ENCODE assay signal across 1 cellular context in genomic region chr16:28317040-28317880, GRCh38.
A peak's percentile ranks its signal among the peaks of the same experiment; 100 is the strongest.
TF ChIP-seq lines count a peak whose summit lies in the region.

No MANE protein-coding gene starts in this region.

TF ChIP-seq in HepG2, 621 proteins besides CTCF, POLR2A, EP300 and RAD21 (continued from another document and continues in another):
- TF ChIP-seq ZBTB25 (CRISPR knock-in tag; IDR thresholded peaks at IDR 0.05) (peak; percentile 39; the same call in 1 of the 2 replicates), PHB2 (IDR thresholded peaks at IDR 0.05; ENCODE audit: partially characterized antibody) (no peak), ZZZ3 (CRISPR knock-in tag; IDR thresholded peaks at IDR 0.05; ENCODE audit: borderline replicate concordance) (no peak), ATF7-NPFF (CRISPR knock-in tag; IDR thresholded peaks at IDR 0.05; ENCODE audit: low read depth) (no peak), ZMYM3 (CRISPR knock-in tag; IDR thresholded peaks at IDR 0.05) (0 out of 2 replicates have a peak, but pooled peaks have one; percentile 28), MIXL1 (CRISPR knock-in tag; IDR thresholded peaks at IDR 0.05) (0 out of 2 replicates have a peak, but pooled peaks have one; percentile 40), ZNF614 (CRISPR knock-in tag; IDR thresholded peaks at IDR 0.05; ENCODE audit: borderline replicate concordance) (no peak), ZBED4 (CRISPR knock-in tag; IDR thresholded peaks at IDR 0.05; ENCODE audit: borderline replicate concordance) (peak; percentile 51; the same call in 1 of the 2 replicates), TBX2 (CRISPR knock-in tag; IDR thresholded peaks at IDR 0.05; ENCODE audit: borderline replicate concordance) (no peak), SUZ12 (IDR thresholded peaks at IDR 0.05; ENCODE audit: low read depth, low read length) (no peak), ZNF749 (CRISPR knock-in tag; IDR thresholded peaks at IDR 0.05; ENCODE audit: borderline replicate concordance) (no peak), SALL1 (CRISPR knock-in tag; IDR thresholded peaks at IDR 0.05) (peak; percentile 58; the same call in 1 of the 2 replicates), GZF1 (CRISPR knock-in tag; IDR thresholded peaks at IDR 0.05) (no peak), SRF (IDR thresholded peaks at IDR 0.05; ENCODE audit: low read depth, low read length) (no peak), ZNF747 (CRISPR knock-in tag; IDR thresholded peaks at IDR 0.05; ENCODE audit: borderline replicate concordance) (no peak), HMG20A (CRISPR knock-in tag; IDR thresholded peaks at IDR 0.05; ENCODE audit: borderline replicate concordance) (no peak), MTERF4 (CRISPR knock-in tag; IDR thresholded peaks at IDR 0.05) (no peak), SNAPC2 (CRISPR knock-in tag; IDR thresholded peaks at IDR 0.05) (no peak), TP53 (CRISPR knock-in tag; conservative IDR thresholded peaks at IDR 0.05) (no peak), ASH2L (IDR thresholded peaks at IDR 0.05; ENCODE audit: insufficient read length, low read depth, low read length) (no peak), ZBTB1 (CRISPR knock-in tag; IDR thresholded peaks at IDR 0.05; ENCODE audit: borderline replicate concordance) (no peak), ZNF850 (CRISPR knock-in tag; conservative IDR thresholded peaks at IDR 0.05) (no peak), MBNL3 (CRISPR knock-in tag; conservative IDR thresholded peaks at IDR 0.05) (no peak), ZNF580 (CRISPR knock-in tag; IDR thresholded peaks at IDR 0.05; ENCODE audit: borderline replicate concordance, low read depth) (peak; percentile 73; the same call in 1 of the 2 replicates), USF2 (IDR thresholded peaks at IDR 0.05; ENCODE audit: low read depth, low read length) (no peak), USF2 (CRISPR knock-in tag; IDR thresholded peaks at IDR 0.05; ENCODE audit: borderline replicate concordance) (no peak), CCDC6 (CRISPR knock-in tag; IDR thresholded peaks at IDR 0.05) (0 out of 2 replicates have a peak, but pooled peaks have one; percentile 35), FOXA1 (IDR thresholded peaks at IDR 0.05) (no peak), FOXA1 (CRISPR knock-in tag; IDR thresholded peaks at IDR 0.05) (no peak), EED (CRISPR knock-in tag; IDR thresholded peaks at IDR 0.05) (no peak), ZNF878 (CRISPR knock-in tag; IDR thresholded peaks at IDR 0.05) (no peak), ONECUT2 (CRISPR knock-in tag; IDR thresholded peaks at IDR 0.05) (no peak), RNF2 (conservative IDR thresholded peaks at IDR 0.05; ENCODE audit: low read depth) (0 out of 2 replicates have a peak, but pooled peaks have one; percentile 26), RBFOX2 (IDR thresholded peaks at IDR 0.05; ENCODE audit: low read depth, low read length) (no peak), CBX2 (IDR thresholded peaks at IDR 0.05; ENCODE audit: low read depth, low read length) (no peak), CBX2 (CRISPR knock-in tag; IDR thresholded peaks at IDR 0.05; ENCODE audit: low read depth) (no peak), NFATC3 (CRISPR knock-in tag; IDR thresholded peaks at IDR 0.05) (no peak), ZNF891 (CRISPR knock-in tag; IDR thresholded peaks at IDR 0.05) (peak; percentile 42; the same call in 1 of the 2 replicates), ZNF556 (CRISPR knock-in tag; IDR thresholded peaks at IDR 0.05; ENCODE audit: borderline replicate concordance) (peak; percentile 26; the same call in 1 of the 2 replicates), HOXA5 (CRISPR knock-in tag; IDR thresholded peaks at IDR 0.05) (no peak), MLLT10 (CRISPR knock-in tag; IDR thresholded peaks at IDR 0.05) (no peak), ZNF382 (CRISPR knock-in tag; IDR thresholded peaks at IDR 0.05; ENCODE audit: borderline replicate concordance) (no peak), HNRNPL (IDR thresholded peaks at IDR 0.05; ENCODE audit: low read depth, low read length) (peak; percentile 72; the same call in 1 of the 2 replicates), FOXC1 (CRISPR knock-in tag; IDR thresholded peaks at IDR 0.05; ENCODE audit: borderline replicate concordance) (no peak)
- TF ChIP-seq, protein P1, sequence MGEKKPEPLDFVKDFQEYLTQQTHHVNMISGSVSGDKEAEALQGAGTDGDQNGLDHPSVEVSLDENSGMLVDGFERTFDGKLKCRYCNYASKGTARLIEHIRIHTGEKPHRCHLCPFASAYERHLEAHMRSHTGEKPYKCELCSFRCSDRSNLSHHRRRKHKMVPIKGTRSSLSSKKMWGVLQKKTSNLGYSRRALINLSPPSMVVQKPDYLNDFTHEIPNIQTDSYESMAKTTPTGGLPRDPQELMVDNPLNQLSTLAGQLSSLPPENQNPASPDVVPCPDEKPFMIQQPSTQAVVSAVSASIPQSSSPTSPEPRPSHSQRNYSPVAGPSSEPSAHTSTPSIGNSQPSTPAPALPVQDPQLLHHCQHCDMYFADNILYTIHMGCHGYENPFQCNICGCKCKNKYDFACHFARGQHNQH (CRISPR knock-in tag; IDR thresholded peaks at IDR 0.05): no peak
- TF ChIP-seq, protein P2, sequence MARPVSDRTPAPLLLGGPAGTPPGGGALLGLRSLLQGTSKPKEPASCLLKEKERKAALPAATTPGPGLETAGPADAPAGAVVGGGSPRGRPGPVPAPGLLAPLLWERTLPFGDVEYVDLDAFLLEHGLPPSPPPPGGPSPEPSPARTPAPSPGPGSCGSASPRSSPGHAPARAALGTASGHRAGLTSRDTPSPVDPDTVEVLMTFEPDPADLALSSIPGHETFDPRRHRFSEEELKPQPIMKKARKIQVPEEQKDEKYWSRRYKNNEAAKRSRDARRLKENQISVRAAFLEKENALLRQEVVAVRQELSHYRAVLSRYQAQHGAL (CRISPR knock-in tag; IDR thresholded peaks at IDR 0.05; ENCODE audit: not compliant biosample characterization): no peak
- TF ChIP-seq, protein P3, sequence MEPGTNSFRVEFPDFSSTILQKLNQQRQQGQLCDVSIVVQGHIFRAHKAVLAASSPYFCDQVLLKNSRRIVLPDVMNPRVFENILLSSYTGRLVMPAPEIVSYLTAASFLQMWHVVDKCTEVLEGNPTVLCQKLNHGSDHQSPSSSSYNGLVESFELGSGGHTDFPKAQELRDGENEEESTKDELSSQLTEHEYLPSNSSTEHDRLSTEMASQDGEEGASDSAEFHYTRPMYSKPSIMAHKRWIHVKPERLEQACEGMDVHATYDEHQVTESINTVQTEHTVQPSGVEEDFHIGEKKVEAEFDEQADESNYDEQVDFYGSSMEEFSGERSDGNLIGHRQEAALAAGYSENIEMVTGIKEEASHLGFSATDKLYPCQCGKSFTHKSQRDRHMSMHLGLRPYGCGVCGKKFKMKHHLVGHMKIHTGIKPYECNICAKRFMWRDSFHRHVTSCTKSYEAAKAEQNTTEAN (CRISPR knock-in tag; conservative IDR thresholded peaks at IDR 0.05): no peak
- TF ChIP-seq, protein P4, sequence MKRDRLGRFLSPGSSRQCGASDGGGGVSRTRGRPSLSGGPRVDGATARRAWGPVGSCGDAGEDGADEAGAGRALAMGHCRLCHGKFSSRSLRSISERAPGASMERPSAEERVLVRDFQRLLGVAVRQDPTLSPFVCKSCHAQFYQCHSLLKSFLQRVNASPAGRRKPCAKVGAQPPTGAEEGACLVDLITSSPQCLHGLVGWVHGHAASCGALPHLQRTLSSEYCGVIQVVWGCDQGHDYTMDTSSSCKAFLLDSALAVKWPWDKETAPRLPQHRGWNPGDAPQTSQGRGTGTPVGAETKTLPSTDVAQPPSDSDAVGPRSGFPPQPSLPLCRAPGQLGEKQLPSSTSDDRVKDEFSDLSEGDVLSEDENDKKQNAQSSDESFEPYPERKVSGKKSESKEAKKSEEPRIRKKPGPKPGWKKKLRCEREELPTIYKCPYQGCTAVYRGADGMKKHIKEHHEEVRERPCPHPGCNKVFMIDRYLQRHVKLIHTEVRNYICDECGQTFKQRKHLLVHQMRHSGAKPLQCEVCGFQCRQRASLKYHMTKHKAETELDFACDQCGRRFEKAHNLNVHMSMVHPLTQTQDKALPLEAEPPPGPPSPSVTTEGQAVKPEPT (CRISPR knock-in tag; IDR thresholded peaks at IDR 0.05; ENCODE audit: low read depth): no peak
- TF ChIP-seq, protein P5, sequence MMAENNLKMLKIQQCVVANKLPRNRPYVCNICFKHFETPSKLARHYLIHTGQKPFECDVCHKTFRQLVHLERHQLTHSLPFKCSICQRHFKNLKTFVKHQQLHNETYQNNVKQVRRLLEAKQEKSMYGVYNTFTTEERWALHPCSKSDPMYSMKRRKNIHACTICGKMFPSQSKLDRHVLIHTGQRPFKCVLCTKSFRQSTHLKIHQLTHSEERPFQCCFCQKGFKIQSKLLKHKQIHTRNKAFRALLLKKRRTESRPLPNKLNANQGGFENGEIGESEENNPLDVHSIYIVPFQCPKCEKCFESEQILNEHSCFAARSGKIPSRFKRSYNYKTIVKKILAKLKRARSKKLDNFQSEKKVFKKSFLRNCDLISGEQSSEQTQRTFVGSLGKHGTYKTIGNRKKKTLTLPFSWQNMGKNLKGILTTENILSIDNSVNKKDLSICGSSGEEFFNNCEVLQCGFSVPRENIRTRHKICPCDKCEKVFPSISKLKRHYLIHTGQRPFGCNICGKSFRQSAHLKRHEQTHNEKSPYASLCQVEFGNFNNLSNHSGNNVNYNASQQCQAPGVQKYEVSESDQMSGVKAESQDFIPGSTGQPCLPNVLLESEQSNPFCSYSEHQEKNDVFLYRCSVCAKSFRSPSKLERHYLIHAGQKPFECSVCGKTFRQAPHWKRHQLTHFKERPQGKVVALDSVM (CRISPR knock-in tag; IDR thresholded peaks at IDR 0.05): no peak
